8 cellular contexts compared by ENCODE assay signal in genomic region chr7:130721486-130722277, GRCh38. TPM values are rescaled to one million over a fixed set of nuclear protein-coding genes. Genes with fewer than 3 reads are reported as not detected.
DNase-seq lines count a peak whose midpoint lies in the region; ATAC-seq lines count a peak whose summit lies in the region.

No MANE protein-coding gene starts in this region.

- intact Hi-C loops in right cardiac atrium (cut with DNase I) = loop anchor here in 1 of 4 donors (10.0 kb wide), 2 partner anchors 477 to 647 kb away; partner anchors contain the start of gene KLHDC10

- no peaks in the 10 kb centered on the region for H3K4me1 ChIP-seq in right cardiac atrium (ENCODE audit: control insufficient read depth, insufficient read depth, low read length)

- no peaks in the 10 kb centered on the region for H3K9me3 ChIP-seq in right cardiac atrium (ENCODE audit: control insufficient read depth, low read length)

- ATAC-seq in activated naive CD8-positive, alpha-beta T cell treated with anti-CD3 and anti-CD28 coated beads, Interleukin-2, amount 50 U/mL, for 24 hours = no peak
- ATAC-seq in right cardiac atrium = peak; percentile 98
- ATAC-seq in HG03378 (IDR thresholded peaks at IDR 0.05; ENCODE audit: unreplicated experiment) = no peak

- no peak overlapping the region for H3K27ac Mint-ChIP-seq in activated naive CD4-positive, alpha-beta T cell treated with anti-CD3 and anti-CD28 coated beads, Interleukin-2, amount 10 ng/mL, durations not matched to agents 7 days and 5 days
- no peak overlapping the region for H3K27ac Mint-ChIP-seq in activated naive CD8-positive, alpha-beta T cell treated with anti-CD3 and anti-CD28 coated beads, Interleukin-2, amount 50 U/mL, for 24 hours

- H3K27me3 ChIP-seq in right cardiac atrium (ENCODE audit: control insufficient read depth, insufficient read depth) = no peaks in the 10 kb centered on the region

- peaks cover 29% of the 10 kb centered on the region for H3K27me3 Mint-ChIP-seq in activated naive CD4-positive, alpha-beta T cell treated with anti-CD3 and anti-CD28 coated beads, Interleukin-2, amount 10 ng/mL, durations not matched to agents 7 days and 5 days
- peaks cover 18% of the 10 kb centered on the region for H3K27me3 Mint-ChIP-seq in activated naive CD8-positive, alpha-beta T cell treated with anti-CD3 and anti-CD28 coated beads, Interleukin-2, amount 50 U/mL, for 24 hours

- no peaks in the 10 kb centered on the region for H3K36me3 Mint-ChIP-seq in activated naive CD4-positive, alpha-beta T cell treated with anti-CD3 and anti-CD28 coated beads, Interleukin-2, amount 10 ng/mL, durations not matched to agents 7 days and 5 days
- no peaks in the 10 kb centered on the region for H3K36me3 Mint-ChIP-seq in activated naive CD8-positive, alpha-beta T cell treated with anti-CD3 and anti-CD28 coated beads, Interleukin-2, amount 50 U/mL, for 24 hours (ENCODE audit: low read depth)

- H3K4me3 ChIP-seq in right cardiac atrium (ENCODE audit: low read length) = no peak overlapping the region

- no peaks in the 10 kb centered on the region for H3K9me3 Mint-ChIP-seq in activated naive CD4-positive, alpha-beta T cell treated with anti-CD3 and anti-CD28 coated beads, Interleukin-2, amount 10 ng/mL, durations not matched to agents 7 days and 5 days
- no peaks in the 10 kb centered on the region for H3K9me3 Mint-ChIP-seq in activated naive CD8-positive, alpha-beta T cell treated with anti-CD3 and anti-CD28 coated beads, Interleukin-2, amount 50 U/mL, for 24 hours

- H3K4me3 Mint-ChIP-seq in activated naive CD4-positive, alpha-beta T cell treated with anti-CD3 and anti-CD28 coated beads, Interleukin-2, amount 10 ng/mL, durations not matched to agents 7 days and 5 days = no peak overlapping the region
- no peak overlapping the region for H3K4me3 Mint-ChIP-seq in activated naive CD8-positive, alpha-beta T cell treated with anti-CD3 and anti-CD28 coated beads, Interleukin-2, amount 50 U/mL, for 24 hours

- WGBS in right cardiac atrium = 15% methylated on average over 5 of the region's 5 CpGs

- no peaks in the 10 kb centered on the region for H3K4me1 Mint-ChIP-seq in activated naive CD4-positive, alpha-beta T cell treated with anti-CD3 and anti-CD28 coated beads, Interleukin-2, amount 10 ng/mL, durations not matched to agents 7 days and 5 days
- H3K4me1 Mint-ChIP-seq in activated naive CD8-positive, alpha-beta T cell treated with anti-CD3 and anti-CD28 coated beads, Interleukin-2, amount 50 U/mL, for 24 hours = no peaks in the 10 kb centered on the region

- H3K27ac ChIP-seq in right cardiac atrium (ENCODE audit: low read length) = no peak overlapping the region

- DNase-seq in activated naive CD4-positive, alpha-beta T cell treated with anti-CD3 and anti-CD28 coated beads, Interleukin-2, amount 10 ng/mL, durations not matched to agents 7 days and 5 days = peak; percentile 32
- DNase-seq in activated naive CD4-positive, alpha-beta T cell (lab: John Stamatoyannopoulos, UW) = no peak
- DNase-seq in NCI-H187 treated with DMSO at 0.1 percent for 48 hours (lab: John Stamatoyannopoulos, UW) = peak; percentile 22
- peak; percentile 26 for DNase-seq in activated naive CD8-positive, alpha-beta T cell treated with anti-CD3 and anti-CD28 coated beads, Interleukin-2, amount 50 U/mL, for 24 hours
- peak; percentile 82 to 90 (median 85) for DNase-seq in right cardiac atrium
- peak; percentile 64 for DNase-seq in putamen (ENCODE audit: low spot score)
- DNase-seq in NCI-H2029 treated with DMSO at 0.1 percent for 48 hours (lab: John Stamatoyannopoulos, UW) = no peak

- CTCF ChIA-PET in activated naive CD4-positive, alpha-beta T cell treated with anti-CD3 and anti-CD28 coated beads, Interleukin-2, amount 10 ng/mL, durations not matched to agents 7 days and 5 days (lab: Charles Lee) = interaction anchor here (0.6 to 1.5 kb wide), 2 partner anchors 95 to 648 kb away, joined by 3 to 4 read pairs; no protein-coding TSS in a partner anchor

RNA-seq across cellular contexts. Expression of gene KLF14, which starts 12.3 kb away (rescaled TPM):
- under 1 TPM; 0.11 to 0.57 (median 0.16) TPM for total RNA-seq in right cardiac atrium
- 0.09 TPM for polyA plus RNA-seq in right cardiac atrium

RNA-seq across cellular contexts. Expression of gene TSGA13, which starts 35.3 kb away (rescaled TPM):
- not detected for total RNA-seq in right cardiac atrium
- not detected for polyA plus RNA-seq in right cardiac atrium

RNA-seq across cellular contexts. Expression of gene COPG2, which starts 53.1 kb away (rescaled TPM):
- 10 to 100 TPM; 14.9 to 18.1 (median 15.6) TPM for total RNA-seq in right cardiac atrium
- 9.4 TPM for polyA plus RNA-seq in right cardiac atrium

Comparison
In these comparisons a context has a peak if more than half of its experiments do, and no peak if none do; other contexts are left out.
1. DNase-seq: peak in activated naive CD4-positive, alpha-beta T cell treated with anti-CD3 and anti-CD28 coated beads, Interleukin-2, amount 10 ng/mL, durations not matched to agents 7 days and 5 days (single experiment), NCI-H187 treated with DMSO at 0.1 percent for 48 hours (single experiment), activated naive CD8-positive, alpha-beta T cell treated with anti-CD3 and anti-CD28 coated beads, Interleukin-2, amount 50 U/mL, for 24 hours (single experiment), right cardiac atrium (3 of 3) and putamen (single experiment); none in activated naive CD4-positive, alpha-beta T cell (0 of 4) and NCI-H2029 treated with DMSO at 0.1 percent for 48 hours (single experiment).
2. ATAC-seq: peak in right cardiac atrium (2 of 2); none in activated naive CD8-positive, alpha-beta T cell treated with anti-CD3 and anti-CD28 coated beads, Interleukin-2, amount 50 U/mL, for 24 hours (single experiment) and HG03378 (single experiment).